In the genomic region with DNA sequence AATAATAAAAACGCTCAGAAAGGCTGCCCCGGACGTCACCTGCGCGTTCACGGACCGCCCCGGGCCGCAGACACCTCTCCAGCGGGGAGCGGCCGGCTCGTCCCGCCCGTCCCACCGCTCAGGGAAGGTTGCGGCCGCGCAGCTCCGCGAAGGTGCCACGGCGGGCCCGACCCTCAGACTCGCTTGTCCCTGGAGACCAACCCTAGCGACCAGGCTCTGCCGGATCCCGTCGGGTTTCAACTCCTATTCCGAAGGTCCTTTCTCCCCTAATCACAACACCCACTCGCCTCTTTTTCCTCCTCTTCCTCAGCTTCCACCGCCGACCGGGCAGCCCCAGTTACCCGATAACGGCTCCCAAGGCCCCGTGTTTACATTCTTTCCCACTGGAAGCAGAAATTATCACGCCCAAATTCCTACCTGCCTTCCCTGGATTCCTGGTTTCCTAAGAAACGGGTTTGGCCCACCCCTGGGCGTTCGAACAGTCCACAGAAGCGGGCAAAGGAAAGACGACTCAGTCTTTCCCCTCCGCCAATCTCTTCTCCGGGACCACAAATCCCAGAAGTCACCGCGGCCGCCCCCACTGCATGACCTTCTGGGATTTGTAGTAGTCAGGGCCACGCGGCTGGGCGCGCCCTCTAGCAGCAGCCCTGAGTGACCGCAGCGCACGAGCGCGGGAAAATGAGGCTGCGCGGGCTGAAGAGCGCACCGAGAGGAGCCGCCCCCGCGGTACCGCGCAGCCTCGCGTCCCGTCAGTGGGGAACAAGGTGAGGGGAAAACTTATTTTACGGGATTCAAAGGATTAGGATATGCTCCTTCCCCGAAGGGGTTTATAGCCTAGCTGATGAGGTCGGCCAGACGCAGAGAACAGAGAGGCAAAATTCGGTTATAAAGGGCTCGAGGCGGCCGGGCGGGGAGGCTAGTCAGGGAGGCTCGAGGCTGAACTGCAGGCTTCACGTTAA, we compare ENCODE assay signal across 1 cellular context.
TF ChIP-seq lines count a peak whose summit lies in the region.

A gene with protein sequence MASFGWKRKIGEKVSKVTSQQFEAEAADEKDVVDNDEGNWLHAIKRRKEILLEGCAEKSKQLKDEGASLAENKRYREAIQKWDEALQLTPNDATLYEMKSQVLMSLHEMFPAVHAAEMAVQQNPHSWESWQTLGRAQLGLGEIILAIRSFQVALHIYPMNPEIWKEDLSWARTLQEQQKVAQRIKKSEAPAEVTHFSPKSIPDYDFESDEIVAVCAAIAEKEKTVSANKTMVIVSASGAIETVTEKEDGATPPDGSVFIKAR (minus strand): TSS at position 555 of the 959 bp plus-strand sequence. CDS start 8,943 bp downstream, outside the sequence.

TF ChIP-seq in HepG2, 621 proteins besides CTCF, POLR2A, EP300 and RAD21 (continued from another document and continues in another):
- TF ChIP-seq, protein P1, sequence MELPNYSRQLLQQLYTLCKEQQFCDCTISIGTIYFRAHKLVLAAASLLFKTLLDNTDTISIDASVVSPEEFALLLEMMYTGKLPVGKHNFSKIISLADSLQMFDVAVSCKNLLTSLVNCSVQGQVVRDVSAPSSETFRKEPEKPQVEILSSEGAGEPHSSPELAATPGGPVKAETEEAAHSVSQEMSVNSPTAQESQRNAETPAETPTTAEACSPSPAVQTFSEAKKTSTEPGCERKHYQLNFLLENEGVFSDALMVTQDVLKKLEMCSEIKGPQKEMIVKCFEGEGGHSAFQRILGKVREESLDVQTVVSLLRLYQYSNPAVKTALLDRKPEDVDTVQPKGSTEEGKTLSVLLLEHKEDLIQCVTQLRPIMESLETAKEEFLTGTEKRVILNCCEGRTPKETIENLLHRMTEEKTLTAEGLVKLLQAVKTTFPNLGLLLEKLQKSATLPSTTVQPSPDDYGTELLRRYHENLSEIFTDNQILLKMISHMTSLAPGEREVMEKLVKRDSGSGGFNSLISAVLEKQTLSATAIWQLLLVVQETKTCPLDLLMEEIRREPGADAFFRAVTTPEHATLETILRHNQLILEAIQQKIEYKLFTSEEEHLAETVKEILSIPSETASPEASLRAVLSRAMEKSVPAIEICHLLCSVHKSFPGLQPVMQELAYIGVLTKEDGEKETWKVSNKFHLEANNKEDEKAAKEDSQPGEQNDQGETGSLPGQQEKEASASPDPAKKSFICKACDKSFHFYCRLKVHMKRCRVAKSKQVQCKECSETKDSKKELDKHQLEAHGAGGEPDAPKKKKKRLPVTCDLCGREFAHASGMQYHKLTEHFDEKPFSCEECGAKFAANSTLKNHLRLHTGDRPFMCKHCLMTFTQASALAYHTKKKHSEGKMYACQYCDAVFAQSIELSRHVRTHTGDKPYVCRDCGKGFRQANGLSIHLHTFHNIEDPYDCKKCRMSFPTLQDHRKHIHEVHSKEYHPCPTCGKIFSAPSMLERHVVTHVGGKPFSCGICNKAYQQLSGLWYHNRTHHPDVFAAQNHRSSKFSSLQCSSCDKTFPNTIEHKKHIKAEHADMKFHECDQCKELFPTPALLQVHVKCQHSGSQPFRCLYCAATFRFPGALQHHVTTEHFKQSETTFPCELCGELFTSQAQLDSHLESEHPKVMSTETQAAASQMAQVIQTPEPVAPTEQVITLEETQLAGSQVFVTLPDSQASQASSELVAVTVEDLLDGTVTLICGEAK (IDR thresholded peaks at IDR 0.05) = no peak
- TF ChIP-seq, protein P1 (CRISPR knock-in tag; IDR thresholded peaks at IDR 0.05) = peak; percentile 74
- TF ChIP-seq, protein P2, sequence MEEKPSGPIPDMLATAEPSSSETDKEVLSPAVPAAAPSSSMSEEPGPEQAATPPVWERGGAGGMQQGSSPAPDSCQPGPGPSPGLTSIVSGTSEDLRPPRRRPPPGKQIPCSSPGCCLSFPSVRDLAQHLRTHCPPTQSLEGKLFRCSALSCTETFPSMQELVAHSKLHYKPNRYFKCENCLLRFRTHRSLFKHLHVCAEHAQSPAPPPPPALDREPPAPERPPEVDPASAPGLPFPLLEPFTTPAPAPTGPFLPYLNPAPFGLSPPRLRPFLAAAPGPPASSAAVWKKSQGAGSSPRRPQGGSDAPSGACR (CRISPR knock-in tag; IDR thresholded peaks at IDR 0.05) = peak; percentile 57
- TF ChIP-seq NR2F1 (CRISPR knock-in tag; IDR thresholded peaks at IDR 0.05) (no peak), SIX1 (CRISPR knock-in tag; IDR thresholded peaks at IDR 0.05; ENCODE audit: borderline replicate concordance) (no peak; the same call in 1 of the 2 replicates), IRF2 (CRISPR knock-in tag; IDR thresholded peaks at IDR 0.05) (peak; percentile 95), HOXA3 (CRISPR knock-in tag; IDR thresholded peaks at IDR 0.05) (peak; percentile 81), ZKSCAN8 (CRISPR knock-in tag; IDR thresholded peaks at IDR 0.05; ENCODE audit: borderline replicate concordance) (no peak; the same call in 1 of the 2 replicates), CREB1 (IDR thresholded peaks at IDR 0.05) (peak; percentile 42; the same call in 1 of the 2 replicates), CREB1 (CRISPR knock-in tag; IDR thresholded peaks at IDR 0.05) (peak; percentile 87), SALL2 (CRISPR knock-in tag; IDR thresholded peaks at IDR 0.05) (no peak), ZNF101 (CRISPR knock-in tag; IDR thresholded peaks at IDR 0.05; ENCODE audit: borderline replicate concordance, low read depth) (no peak), ZNF225 (CRISPR knock-in tag; IDR thresholded peaks at IDR 0.05) (no peak), ZNF564 (CRISPR knock-in tag; IDR thresholded peaks at IDR 0.05) (no peak), MEF2D (CRISPR knock-in tag; IDR thresholded peaks at IDR 0.05) (0 out of 2 replicates have a peak, but pooled peaks have one; percentile 58), ZFY (CRISPR knock-in tag; IDR thresholded peaks at IDR 0.05) (peak; percentile 76), CREM (IDR thresholded peaks at IDR 0.05) (peak; percentile 97), CREM (CRISPR knock-in tag; IDR thresholded peaks at IDR 0.05) (no peak), MEIS2 (CRISPR knock-in tag; IDR thresholded peaks at IDR 0.05) (no peak), ISX (CRISPR knock-in tag; conservative IDR thresholded peaks at IDR 0.05) (no peak), HDAC2 (CRISPR knock-in tag; IDR thresholded peaks at IDR 0.05) (peak; percentile 44), ZNF274 (CRISPR knock-in tag; IDR thresholded peaks at IDR 0.05) (peak; percentile 50; the same call in 1 of the 2 replicates), RFXANK (CRISPR knock-in tag; IDR thresholded peaks at IDR 0.05) (0 out of 2 replicates have a peak, but pooled peaks have one; percentile 54), KDM3A (CRISPR knock-in tag; IDR thresholded peaks at IDR 0.05; ENCODE audit: low read depth) (peak; percentile 80; the same call in 1 of the 2 replicates), CENPT (CRISPR knock-in tag; IDR thresholded peaks at IDR 0.05; ENCODE audit: low read depth) (no peak), GATAD1 (CRISPR knock-in tag; IDR thresholded peaks at IDR 0.05) (peak; percentile 79), ZNF552 (CRISPR knock-in tag; IDR thresholded peaks at IDR 0.05; ENCODE audit: borderline replicate concordance) (peak; percentile 57; the same call in 1 of the 2 replicates)
- TF ChIP-seq, protein P3, sequence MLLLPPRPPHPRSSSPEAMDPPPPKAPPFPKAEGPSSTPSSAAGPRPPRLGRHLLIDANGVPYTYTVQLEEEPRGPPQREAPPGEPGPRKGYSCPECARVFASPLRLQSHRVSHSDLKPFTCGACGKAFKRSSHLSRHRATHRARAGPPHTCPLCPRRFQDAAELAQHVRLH (CRISPR knock-in tag; IDR thresholded peaks at IDR 0.05; ENCODE audit: borderline replicate concordance, low read depth) = no peak
- TF ChIP-seq, protein P4, sequence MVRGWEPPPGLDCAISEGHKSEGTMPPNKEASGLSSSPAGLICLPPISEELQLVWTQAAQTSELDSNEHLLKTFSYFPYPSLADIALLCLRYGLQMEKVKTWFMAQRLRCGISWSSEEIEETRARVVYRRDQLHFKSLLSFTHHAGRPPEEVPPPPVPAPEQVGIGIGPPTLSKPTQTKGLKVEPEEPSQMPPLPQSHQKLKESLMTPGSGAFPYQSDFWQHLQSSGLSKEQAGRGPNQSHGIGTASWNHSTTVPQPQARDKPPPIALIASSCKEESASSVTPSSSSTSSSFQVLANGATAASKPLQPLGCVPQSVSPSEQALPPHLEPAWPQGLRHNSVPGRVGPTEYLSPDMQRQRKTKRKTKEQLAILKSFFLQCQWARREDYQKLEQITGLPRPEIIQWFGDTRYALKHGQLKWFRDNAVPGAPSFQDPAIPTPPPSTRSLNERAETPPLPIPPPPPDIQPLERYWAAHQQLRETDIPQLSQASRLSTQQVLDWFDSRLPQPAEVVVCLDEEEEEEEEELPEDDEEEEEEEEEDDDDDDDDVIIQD (CRISPR knock-in tag; IDR thresholded peaks at IDR 0.05; ENCODE audit: low read depth) = peak; percentile 44; the same call in 1 of the 2 replicates
- TF ChIP-seq, protein P5, sequence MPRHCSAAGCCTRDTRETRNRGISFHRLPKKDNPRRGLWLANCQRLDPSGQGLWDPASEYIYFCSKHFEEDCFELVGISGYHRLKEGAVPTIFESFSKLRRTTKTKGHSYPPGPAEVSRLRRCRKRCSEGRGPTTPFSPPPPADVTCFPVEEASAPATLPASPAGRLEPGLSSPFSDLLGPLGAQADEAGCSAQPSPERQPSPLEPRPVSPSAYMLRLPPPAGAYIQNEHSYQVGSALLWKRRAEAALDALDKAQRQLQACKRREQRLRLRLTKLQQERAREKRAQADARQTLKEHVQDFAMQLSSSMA (CRISPR knock-in tag; IDR thresholded peaks at IDR 0.05) = 0 out of 2 replicates have a peak, but pooled peaks have one; percentile 45
- TF ChIP-seq, protein P6, sequence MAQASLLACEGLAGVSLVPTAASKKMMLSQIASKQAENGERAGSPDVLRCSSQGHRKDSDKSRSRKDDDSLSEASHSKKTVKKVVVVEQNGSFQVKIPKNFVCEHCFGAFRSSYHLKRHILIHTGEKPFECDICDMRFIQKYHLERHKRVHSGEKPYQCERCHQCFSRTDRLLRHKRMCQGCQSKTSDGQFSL (CRISPR knock-in tag; IDR thresholded peaks at IDR 0.05) = peak; percentile 93
- TF ChIP-seq, protein P7, sequence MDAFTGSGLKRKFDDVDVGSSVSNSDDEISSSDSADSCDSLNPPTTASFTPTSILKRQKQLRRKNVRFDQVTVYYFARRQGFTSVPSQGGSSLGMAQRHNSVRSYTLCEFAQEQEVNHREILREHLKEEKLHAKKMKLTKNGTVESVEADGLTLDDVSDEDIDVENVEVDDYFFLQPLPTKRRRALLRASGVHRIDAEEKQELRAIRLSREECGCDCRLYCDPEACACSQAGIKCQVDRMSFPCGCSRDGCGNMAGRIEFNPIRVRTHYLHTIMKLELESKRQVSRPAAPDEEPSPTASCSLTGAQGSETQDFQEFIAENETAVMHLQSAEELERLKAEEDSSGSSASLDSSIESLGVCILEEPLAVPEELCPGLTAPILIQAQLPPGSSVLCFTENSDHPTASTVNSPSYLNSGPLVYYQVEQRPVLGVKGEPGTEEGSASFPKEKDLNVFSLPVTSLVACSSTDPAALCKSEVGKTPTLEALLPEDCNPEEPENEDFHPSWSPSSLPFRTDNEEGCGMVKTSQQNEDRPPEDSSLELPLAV (CRISPR knock-in tag; conservative IDR thresholded peaks at IDR 0.05; ENCODE audit: low read depth) = no peak
- TF ChIP-seq, protein P8, sequence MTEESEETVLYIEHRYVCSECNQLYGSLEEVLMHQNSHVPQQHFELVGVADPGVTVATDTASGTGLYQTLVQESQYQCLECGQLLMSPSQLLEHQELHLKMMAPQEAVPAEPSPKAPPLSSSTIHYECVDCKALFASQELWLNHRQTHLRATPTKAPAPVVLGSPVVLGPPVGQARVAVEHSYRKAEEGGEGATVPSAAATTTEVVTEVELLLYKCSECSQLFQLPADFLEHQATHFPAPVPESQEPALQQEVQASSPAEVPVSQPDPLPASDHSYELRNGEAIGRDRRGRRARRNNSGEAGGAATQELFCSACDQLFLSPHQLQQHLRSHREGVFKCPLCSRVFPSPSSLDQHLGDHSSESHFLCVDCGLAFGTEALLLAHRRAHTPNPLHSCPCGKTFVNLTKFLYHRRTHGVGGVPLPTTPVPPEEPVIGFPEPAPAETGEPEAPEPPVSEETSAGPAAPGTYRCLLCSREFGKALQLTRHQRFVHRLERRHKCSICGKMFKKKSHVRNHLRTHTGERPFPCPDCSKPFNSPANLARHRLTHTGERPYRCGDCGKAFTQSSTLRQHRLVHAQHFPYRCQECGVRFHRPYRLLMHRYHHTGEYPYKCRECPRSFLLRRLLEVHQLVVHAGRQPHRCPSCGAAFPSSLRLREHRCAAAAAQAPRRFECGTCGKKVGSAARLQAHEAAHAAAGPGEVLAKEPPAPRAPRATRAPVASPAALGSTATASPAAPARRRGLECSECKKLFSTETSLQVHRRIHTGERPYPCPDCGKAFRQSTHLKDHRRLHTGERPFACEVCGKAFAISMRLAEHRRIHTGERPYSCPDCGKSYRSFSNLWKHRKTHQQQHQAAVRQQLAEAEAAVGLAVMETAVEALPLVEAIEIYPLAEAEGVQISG (CRISPR knock-in tag; IDR thresholded peaks at IDR 0.05) = peak; percentile 96
- TF ChIP-seq, protein P9, sequence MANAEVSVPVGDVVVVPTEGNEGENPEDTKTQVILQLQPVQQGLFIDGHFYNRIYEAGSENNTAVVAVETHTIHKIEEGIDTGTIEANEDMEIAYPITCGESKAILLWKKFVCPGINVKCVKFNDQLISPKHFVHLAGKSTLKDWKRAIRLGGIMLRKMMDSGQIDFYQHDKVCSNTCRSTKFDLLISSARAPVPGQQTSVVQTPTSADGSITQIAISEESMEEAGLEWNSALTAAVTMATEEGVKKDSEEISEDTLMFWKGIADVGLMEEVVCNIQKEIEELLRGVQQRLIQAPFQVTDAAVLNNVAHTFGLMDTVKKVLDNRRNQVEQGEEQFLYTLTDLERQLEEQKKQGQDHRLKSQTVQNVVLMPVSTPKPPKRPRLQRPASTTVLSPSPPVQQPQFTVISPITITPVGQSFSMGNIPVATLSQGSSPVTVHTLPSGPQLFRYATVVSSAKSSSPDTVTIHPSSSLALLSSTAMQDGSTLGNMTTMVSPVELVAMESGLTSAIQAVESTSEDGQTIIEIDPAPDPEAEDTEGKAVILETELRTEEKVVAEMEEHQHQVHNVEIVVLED (CRISPR knock-in tag; IDR thresholded peaks at IDR 0.05; ENCODE audit: borderline replicate concordance) = peak; percentile 86; the same call in 1 of the 2 replicates
